Comparison of ENCODE assay signal across 8 cellular contexts in the genomic region with DNA sequence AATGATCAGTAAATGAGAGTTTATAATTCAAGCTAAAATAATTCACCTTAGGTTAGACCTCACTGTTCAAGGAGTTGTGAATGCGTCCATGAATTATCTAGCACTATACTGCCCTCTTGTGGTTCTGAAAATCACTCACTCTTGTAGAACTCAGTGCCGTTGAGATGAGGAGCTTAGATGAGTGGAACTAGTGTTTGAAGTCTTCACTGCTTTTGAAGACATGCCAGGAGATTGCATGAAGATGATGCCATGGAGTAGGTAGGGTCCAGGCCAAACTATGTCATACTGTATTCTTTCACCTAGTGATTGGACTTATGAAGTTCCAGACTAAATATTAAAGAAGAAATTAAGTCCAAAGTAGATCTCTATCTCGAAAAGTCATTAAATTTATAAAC. TPM values are rescaled to one million over a fixed set of nuclear protein-coding genes. Genes with fewer than 3 reads are reported as not detected.
DNase-seq lines count a peak whose midpoint lies in the region; ATAC-seq, FAIRE-seq and TF ChIP-seq lines count a peak whose summit lies in the region.

No MANE protein-coding gene starts in this region.

- CTCF ChIA-PET in activated B cell treated with CpG ODN at 0.5 μM for 24 hours (lab: Charles Lee), result interaction anchor here (0.5 to 5.2 kb wide), 77 partner anchors 8 to 604 kb away, joined by 3 to 143 read pairs (median 4); a partner anchor contains a TSS

- intact Hi-C loops in activated B cell treated with CpG ODN at 0.5 μM for 24 hours (cut with micrococcal nuclease), result loop anchor here (1.0 to 2.0 kb wide), 9 partner anchors 28 to 431 kb away; a partner anchor contains a TSS
- intact Hi-C loops in pancreas (cut with DNase I), result loop anchor here in 2 of 3 donors (10.0 kb wide), 2 partner anchors 410 to 420 kb away; no protein-coding TSS in a partner anchor

- no peaks in the 10 kb centered on the region for H3K9me3 Mint-ChIP-seq in activated B cell treated with CpG ODN at 0.5 μM for 24 hours

- H3K4me1 ChIP-seq in pancreas, result peaks cover 5 to 27% (median 25%) of the 10 kb centered on the region in 3 donors

- FAIRE-seq in pancreas (lab: Jason Lieb, UNC), result peak; percentile 94

- H3K27me3 ChIP-seq in pancreas, result no peaks in the 10 kb centered on the region

- H3K27ac Mint-ChIP-seq in activated B cell treated with CpG ODN at 0.5 μM for 24 hours, result peak overlapping the region; percentile 24

- no peaks in the 10 kb centered on the region for H3K9me3 ChIP-seq in pancreas

- TF ChIP-seq CTCF in activated B cell treated with CpG ODN at 0.5 μM for 24 hours (IDR thresholded peaks at IDR 0.05), result no peak
- peak; percentile 62 to 74 (median 68) for TF ChIP-seq CTCF in pancreas (IDR thresholded peaks at IDR 0.05)

- no peaks in the 10 kb centered on the region for H3K36me3 ChIP-seq in pancreas

- H3K36me3 Mint-ChIP-seq in activated B cell treated with CpG ODN at 0.5 μM for 24 hours (ENCODE audit: low read depth), result peaks cover 26% of the 10 kb centered on the region

- POLR2A ChIA-PET in activated B cell treated with CpG ODN at 0.5 μM for 24 hours (lab: Charles Lee), result interaction anchor here (0.6 to 2.4 kb wide), 14 partner anchors 9 to 453 kb away, joined by 3 to 45 read pairs (median 6); a partner anchor contains a TSS

- peaks cover 27% of the 10 kb centered on the region for H3K4me1 Mint-ChIP-seq in activated B cell treated with CpG ODN at 0.5 μM for 24 hours

- H3K4me3 Mint-ChIP-seq in activated B cell treated with CpG ODN at 0.5 μM for 24 hours, result no peak overlapping the region

- 31 to 32% methylated on average over 3 of the region's 3 CpGs for WGBS in pancreas, 2 donors

- ATAC-seq in GM19324 (IDR thresholded peaks at IDR 0.05; ENCODE audit: low FRiP score, unreplicated experiment) (peak; percentile 61), HG03342 (IDR thresholded peaks at IDR 0.05; ENCODE audit: unreplicated experiment) (peak; percentile 69), activated B cell treated with CpG ODN at 0.5 μM for 24 hours (ENCODE audit: low read depth) (peak; percentile 83), pancreas (peak; percentile 83 to 91 (median 86))

- H3K4me3 ChIP-seq in pancreas, result peak overlapping the region in 1 of 4 donors; percentile 11

- DNase-seq in DMS 273 (lab: John Stamatoyannopoulos, UW; ENCODE audit: unreplicated experiment) (peak; percentile 87), NCI-H2196 (lab: John Stamatoyannopoulos, UW; ENCODE audit: unreplicated experiment) (peak; percentile 66), activated B cell treated with CpG ODN at 0.5 μM for 24 hours (no peak), germinal center (ENCODE audit: low spot score) (peak; percentile 70), pancreas (peak in 2 of 6 donors; percentile 37 to 50)
- DNase-seq in activated effector memory CD4-positive, alpha-beta T cell treated with anti-CD3 and anti-CD28 coated beads, Interleukin-2, amount 50 U/mL, for 16 hours, result no peak

- H3K27ac ChIP-seq in pancreas, result peak overlapping the region in 3 of 4 donors; percentile 76 to 82 (median 77)

- H3K27me3 Mint-ChIP-seq in activated B cell treated with CpG ODN at 0.5 μM for 24 hours, result no peaks in the 10 kb centered on the region

RNA-seq across cellular contexts. Expression of a gene that starts 28.8 kb away (rescaled TPM):
- total RNA-seq in activated B cell treated with CpG ODN at 0.5 μM for 24 hours, result 4.7 and 6.1 TPM in 2 replicates
- total RNA-seq in pancreas, result 1 to 10 TPM; 3.4 to 5.9 (median 4.6) TPM
- polyA plus RNA-seq in pancreas, result 10 to 100 TPM in 1 of 2 donors, 1 to 10 TPM in 1; 7.5 to 12.3 TPM

Comparison
In these comparisons a context has a peak if more than half of its experiments do, and no peak if none do; other contexts are left out.
1. DNase-seq: peak in DMS 273 (single experiment), NCI-H2196 (single experiment) and germinal center (single experiment); none in activated B cell treated with CpG ODN at 0.5 μM for 24 hours (single experiment) and activated effector memory CD4-positive, alpha-beta T cell treated with anti-CD3 and anti-CD28 coated beads, Interleukin-2, amount 50 U/mL, for 16 hours (single experiment).
2. Peak in every context shown above with its lines, with median percentiles within 50 percentile points of each other: ATAC-seq.